8 cellular contexts compared by ENCODE assay signal in the genomic region with DNA sequence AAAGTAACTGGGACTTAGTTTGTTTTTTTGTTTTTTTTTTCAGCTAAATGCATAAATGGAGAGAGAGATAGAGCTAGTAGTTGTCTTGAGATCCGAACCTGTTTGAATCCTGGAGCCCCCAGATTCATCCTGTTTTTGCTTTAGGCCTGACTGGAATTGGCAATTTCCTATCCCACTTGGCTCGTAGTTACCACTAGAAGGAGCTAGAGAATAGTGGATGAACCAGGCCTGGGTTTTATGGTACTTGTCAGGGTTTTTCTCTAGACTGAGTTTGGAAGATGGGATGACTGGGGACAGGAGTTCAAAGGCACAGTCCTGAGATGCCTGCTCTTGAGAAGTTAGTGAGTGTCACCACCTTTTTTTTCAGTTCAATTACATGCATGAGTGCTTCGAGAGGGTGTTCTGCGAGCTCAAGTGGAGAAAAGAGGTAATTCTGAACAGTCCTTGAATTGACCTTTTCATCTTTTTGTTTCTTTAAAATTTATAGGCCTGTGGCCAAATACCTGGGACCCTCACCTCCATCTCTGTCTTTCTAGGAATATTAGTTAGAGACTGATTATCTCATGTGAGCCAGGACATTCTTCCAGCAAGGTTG. TPM values are rescaled to one million over a fixed set of nuclear protein-coding genes. Genes with fewer than 3 reads are reported as not detected.
DNase-seq lines count a peak whose midpoint lies in the region; ATAC-seq and TF ChIP-seq lines count a peak whose summit lies in the region.

No MANE protein-coding gene starts in this region.

- H3K27ac ChIP-seq in 22Rv1 (no peak overlapping the region), neural progenitor cell (no peak overlapping the region)

- H3K36me3 ChIP-seq in neural progenitor cell = no peaks in the 10 kb centered on the region

- H3K4me3 Mint-ChIP-seq in neural progenitor cell = no peak overlapping the region
- no peak overlapping the region for H3K4me3 Mint-ChIP-seq in stimulated activated naive CD8-positive, alpha-beta T cell treated with anti-CD3 and anti-CD28 coated beads, Interleukin-15, amount 100 ng/mL, for 72 hours

- H4K20me1 ChIP-seq in neural progenitor cell (ENCODE audit: low read depth) = no peaks in the 10 kb centered on the region

- no peak overlapping the region for H3K9ac ChIP-seq in neural progenitor cell

- H3K27me3 Mint-ChIP-seq in neural progenitor cell (ENCODE audit: insufficient read depth, low read depth) = no peaks in the 10 kb centered on the region
- H3K27me3 Mint-ChIP-seq in stimulated activated naive CD8-positive, alpha-beta T cell treated with anti-CD3 and anti-CD28 coated beads, Interleukin-15, amount 100 ng/mL, for 72 hours = no peaks in the 10 kb centered on the region

- no peak overlapping the region for H3K27ac Mint-ChIP-seq in neural progenitor cell
- H3K27ac Mint-ChIP-seq in stimulated activated naive CD8-positive, alpha-beta T cell treated with anti-CD3 and anti-CD28 coated beads, Interleukin-15, amount 100 ng/mL, for 72 hours = no peak overlapping the region

- no peak for ATAC-seq in GM21529 (IDR thresholded peaks at IDR 0.05; ENCODE audit: unreplicated experiment)
- ATAC-seq in stimulated activated naive CD8-positive, alpha-beta T cell treated with anti-CD3 and anti-CD28 coated beads, Interleukin-15, amount 100 ng/mL, for 72 hours = no peak

- no peaks in the 10 kb centered on the region for H3K27me3 ChIP-seq in neural progenitor cell

- DNase-seq in NCI-H526 (lab: John Stamatoyannopoulos, UW) (peak; percentile 53 to 74), dermis blood vessel endothelial cell (peak; percentile 66), neural progenitor cell (ENCODE audit: low spot score) (peak; percentile 64), dedifferentiated amniotic fluid mesenchymal stem cell (ENCODE audit: extremely low spot score) (no peak)
- no peak for DNase-seq in stimulated activated naive CD8-positive, alpha-beta T cell treated with anti-CD3 and anti-CD28 coated beads, Interleukin-15, amount 100 ng/mL, for 72 hours

- H3K9me3 ChIP-seq in neural progenitor cell (ENCODE audit: low read depth) = no peaks in the 10 kb centered on the region

- H3K79me2 ChIP-seq in neural progenitor cell (ENCODE audit: low read depth) = no peaks in the 10 kb centered on the region

- no peaks in the 10 kb centered on the region for H3K4me1 Mint-ChIP-seq in neural progenitor cell
- no peaks in the 10 kb centered on the region for H3K4me1 Mint-ChIP-seq in stimulated activated naive CD8-positive, alpha-beta T cell treated with anti-CD3 and anti-CD28 coated beads, Interleukin-15, amount 100 ng/mL, for 72 hours

- H3F3A ChIP-seq in neural progenitor cell (ENCODE audit: low read depth) = peaks cover 3% of the 10 kb centered on the region

- H3K4me3 ChIP-seq in neural progenitor cell = no peak overlapping the region

- no peak overlapping the region for H2AFZ ChIP-seq in neural progenitor cell (replicated peaks)

- peak; percentile 92 for TF ChIP-seq CTCF in 22Rv1 (IDR thresholded peaks at IDR 0.05)
- peak; percentile 65 for TF ChIP-seq CTCF in GM12873 (IDR thresholded peaks at IDR 0.05; ENCODE audit: insufficient read depth, low read depth, low read length, missing control alignments)
- TF ChIP-seq CTCF in neural progenitor cell (IDR thresholded peaks at IDR 0.05) = peak; percentile 81

- H3K9me3 Mint-ChIP-seq in neural progenitor cell = no peaks in the 10 kb centered on the region
- H3K9me3 Mint-ChIP-seq in stimulated activated naive CD8-positive, alpha-beta T cell treated with anti-CD3 and anti-CD28 coated beads, Interleukin-15, amount 100 ng/mL, for 72 hours = no peaks in the 10 kb centered on the region

- H3K4me1 ChIP-seq in neural progenitor cell = no peaks in the 10 kb centered on the region

- H3K4me2 ChIP-seq in neural progenitor cell = no peak overlapping the region

- H3K36me3 Mint-ChIP-seq in neural progenitor cell = peaks cover 8% of the 10 kb centered on the region

RNA-seq across cellular contexts. Expression of a gene that starts 23.4 kb away (rescaled TPM):
- total RNA-seq in dermis blood vessel endothelial cell = not detected in 2 replicates
- total RNA-seq in neural progenitor cell (ENCODE audit: low replicate concordance) = 0.17 and 1.1 TPM in 2 replicates

RNA-seq across cellular contexts. Expression of a gene that starts 28.2 kb away (rescaled TPM):
- not detected in 2 replicates for total RNA-seq in dermis blood vessel endothelial cell
- total RNA-seq in neural progenitor cell (ENCODE audit: low replicate concordance) = not detected in 2 replicates

Comparison
In these comparisons a context has a peak if more than half of its experiments do, and no peak if none do; other contexts are left out.
1. DNase-seq: peak in NCI-H526 (2 of 2), dermis blood vessel endothelial cell (single experiment) and neural progenitor cell (single experiment); none in stimulated activated naive CD8-positive, alpha-beta T cell treated with anti-CD3 and anti-CD28 coated beads, Interleukin-15, amount 100 ng/mL, for 72 hours (0 of 2) and dedifferentiated amniotic fluid mesenchymal stem cell (single experiment).
2. Peak in every context shown above with its lines, with median percentiles within 50 percentile points of each other: CTCF ChIP-seq.